23 cellular contexts compared by ENCODE assay signal in genomic region chr22:26197427-26197826, GRCh38. TPM values are rescaled to one million over a fixed set of nuclear protein-coding genes. Genes with fewer than 3 reads are reported as not detected.
DNase-seq lines count a peak whose midpoint lies in the region; ATAC-seq and TF ChIP-seq lines count a peak whose summit lies in the region.
"Had no signal": no experiment of that assay in that cellular context is flagged by ENCODE, and none has a peak within 500 bp of the region (broad histone marks: within the 10 kb centered on the region; RNA-seq: fewer than 3 reads in every experiment).

No MANE protein-coding gene starts in this region.

- H3K4me1 Mint-ChIP-seq in activated T-cell treated with anti-CD3 and anti-CD28 coated beads, Interleukin-2, amount 50 U/mL, for 4 hours (ENCODE audit: low read depth), result no peaks in the 10 kb centered on the region
- H3K4me1 Mint-ChIP-seq: CD4-positive, alpha-beta memory T cell had no signal

- ATAC-seq in activated T-cell treated with anti-CD3 and anti-CD28 coated beads, Interleukin-2, amount 50 U/mL, for 4 hours, result no peak
- ATAC-seq: A549, GM12878, HCT116 had no signal

- no peaks in the 10 kb centered on the region for H3K36me3 Mint-ChIP-seq in activated T-cell treated with anti-CD3 and anti-CD28 coated beads, Interleukin-2, amount 50 U/mL, for 4 hours (ENCODE audit: insufficient read depth)
- H3K36me3 Mint-ChIP-seq: CD4-positive, alpha-beta memory T cell had no signal

- no peak for TF ChIP-seq CTCF in coronary artery (IDR thresholded peaks at IDR 0.05)

- DNase-seq in DMS 273 (lab: John Stamatoyannopoulos, UW; ENCODE audit: unreplicated experiment) (peak; percentile 2), DMS 273 treated with DMSO at 0.1 percent for 48 hours (lab: John Stamatoyannopoulos, UW) (no peak), NCI-H2227 (lab: John Stamatoyannopoulos, UW; ENCODE audit: unreplicated experiment) (peak; percentile 7), NCI-H2227 treated with DMSO at 0.1 percent for 48 hours (lab: John Stamatoyannopoulos, UW) (no peak), coronary artery (ENCODE audit: low spot score) (peak; percentile 21), superior temporal gyrus (ENCODE audit: extremely low spot score) (peak; percentile 32), A172 (ENCODE audit: low spot score) (no peak)
- no peak for DNase-seq in activated T-cell treated with anti-CD3 and anti-CD28 coated beads, Interleukin-2, amount 50 U/mL, for 4 hours
- DNase-seq: ACHN; AML-193; C1 segment of cervical spinal cord; Calu3; CD4-positive, alpha-beta memory T cell; COR-L47; DMS79; EL; GDM1; GM23248; H9 had no signal

- H3K27me3 Mint-ChIP-seq in activated T-cell treated with anti-CD3 and anti-CD28 coated beads, Interleukin-2, amount 50 U/mL, for 4 hours (ENCODE audit: low read depth), result peaks cover 10% of the 10 kb centered on the region

- no peak overlapping the region for H3K4me3 Mint-ChIP-seq in activated T-cell treated with anti-CD3 and anti-CD28 coated beads, Interleukin-2, amount 50 U/mL, for 4 hours
- H3K4me3 Mint-ChIP-seq: CD4-positive, alpha-beta memory T cell; H9 had no signal

- no peak overlapping the region for H3K27ac ChIP-seq in coronary artery
- H3K27ac ChIP-seq: 22Rv1, A549, GM23248 had no signal

- H3K4me3 ChIP-seq in coronary artery, result no peak overlapping the region
- H3K4me3 ChIP-seq: A549, GM12878, GM23248 had no signal

- H3K9me3 Mint-ChIP-seq in activated T-cell treated with anti-CD3 and anti-CD28 coated beads, Interleukin-2, amount 50 U/mL, for 4 hours, result no peaks in the 10 kb centered on the region
- H3K9me3 Mint-ChIP-seq: H9 had no signal

RNA-seq across cellular contexts. Expression of gene SEZ6L, which starts 28.2 kb away (rescaled TPM):
- total RNA-seq in activated T-cell treated with anti-CD3 and anti-CD28 coated beads, Interleukin-2, amount 50 U/mL, for 4 hours, result not detected
- not detected in 2 replicates for total RNA-seq in A172 (2014; rRNA removed; shearing (Covaris generic))
- total RNA-seq: Calu3; CD4-positive, alpha-beta memory T cell; GM12878 had no signal

Comparison
In these comparisons a context has a peak if more than half of its experiments do, and no peak if none do; other contexts are left out.
1. DNase-seq: peak in DMS 273 (single experiment), NCI-H2227 (single experiment), coronary artery (single experiment) and superior temporal gyrus (single experiment); none in DMS 273 treated with DMSO at 0.1 percent for 48 hours (single experiment), NCI-H2227 treated with DMSO at 0.1 percent for 48 hours (single experiment), activated T-cell treated with anti-CD3 and anti-CD28 coated beads, Interleukin-2, amount 50 U/mL, for 4 hours (single experiment) and A172 (single experiment).